Comparison of ENCODE assay signal across 29 cellular contexts in genomic region chr3:11021611-11022011, GRCh38. TPM values are rescaled to one million over a fixed set of nuclear protein-coding genes. Genes with fewer than 3 reads are reported as not detected.
A peak's percentile ranks its signal among the peaks of the same experiment; 100 is the strongest.
DNase-seq lines count a peak whose midpoint lies in the region; ATAC-seq and TF ChIP-seq lines count a peak whose summit lies in the region.
"Had no signal": no experiment of that assay in that cellular context is flagged by ENCODE, and none has a peak within 500 bp of the region (broad histone marks: within the 10 kb centered on the region; RNA-seq: fewer than 3 reads in every experiment).

No MANE protein-coding gene starts in this region.

- H3K9me3 ChIP-seq in endodermal cell (ENCODE audit: control insufficient read depth, low read length) (peaks cover 5% of the 10 kb centered on the region), right lobe of liver (no peaks in the 10 kb centered on the region)
- H3K9me3 ChIP-seq: HAP-1, upper lobe of right lung had no signal

- H3K27me3 ChIP-seq in endodermal cell (ENCODE audit: control insufficient read depth, insufficient read depth, low read length, poor library complexity, severe bottlenecking) (peaks cover 6% of the 10 kb centered on the region), right lobe of liver (no peaks in the 10 kb centered on the region)
- H3K27me3 ChIP-seq: BLaER1, cardiac muscle cell, upper lobe of right lung had no signal

- H3K27ac ChIP-seq in endodermal cell (ENCODE audit: low read depth, low read length): no peak overlapping the region
- H3K27ac ChIP-seq in right lobe of liver: peak overlapping the region in 2 of 3 donors; percentile 45 to 55
- H3K27ac ChIP-seq: BLaER1, cardiac muscle cell, SJSA1, upper lobe of right lung had no signal

- H3K9me3 Mint-ChIP-seq in WTC11 (peaks cover 20% of the 10 kb centered on the region), endodermal cell (peaks cover 18% of the 10 kb centered on the region)
- H3K9me3 Mint-ChIP-seq: activated T-helper 1 cell treated with anti-CD3 and anti-CD28 coated beads, Interleukin-12 subunit alpha, Interleukin-12 subunit beta, Interleukin-2, Interleukin-4 antibody, amounts not matched to agents 30 ng/mL and 10 ng/mL and 1 ng/mL, durations not matched to agents 14 hours and 24 hours and 36 hours; memory B cell had no signal

- no peaks in the 10 kb centered on the region for H3K4me1 Mint-ChIP-seq in WTC11
- H3K4me1 Mint-ChIP-seq in endodermal cell: no peaks in the 10 kb centered on the region
- H3K4me1 Mint-ChIP-seq: memory B cell had no signal

- peak; percentile 82 for ATAC-seq in WTC11
- ATAC-seq in right lobe of liver: peak in 2 of 4 donors; percentile 5 to 9
- ATAC-seq in GM21723 (IDR thresholded peaks at IDR 0.05; ENCODE audit: unreplicated experiment): no peak
- ATAC-seq: upper lobe of right lung had no signal

- no peak overlapping the region for H3K4me3 Mint-ChIP-seq in WTC11
- no peak overlapping the region for H3K4me3 Mint-ChIP-seq in endodermal cell
- H3K4me3 Mint-ChIP-seq: activated T-helper 1 cell treated with anti-CD3 and anti-CD28 coated beads, Interleukin-12 subunit alpha, Interleukin-12 subunit beta, Interleukin-2, Interleukin-4 antibody, amounts not matched to agents 30 ng/mL and 10 ng/mL and 1 ng/mL, durations not matched to agents 14 hours and 24 hours and 36 hours; memory B cell had no signal

- peaks cover 16% of the 10 kb centered on the region for H3K27me3 Mint-ChIP-seq in WTC11 (ENCODE audit: low read depth)
- peaks cover 2% of the 10 kb centered on the region for H3K27me3 Mint-ChIP-seq in endodermal cell (ENCODE audit: insufficient read depth)

- WGBS in endodermal cell (ENCODE audit: insufficient coverage in 1 of 2, insufficient read length in 1 of 2), 2 experiments: 83 to 92% methylated on average over 1 to 8 of the region's 8 CpGs
- 71% methylated on average over 8 of the region's 8 CpGs for WGBS in right lobe of liver (ENCODE audit: insufficient coverage, low coverage, low lambda C conversion rate, missing lambda C conversion rate)

- H3K27ac Mint-ChIP-seq in WTC11: no peak overlapping the region
- no peak overlapping the region for H3K27ac Mint-ChIP-seq in endodermal cell
- H3K27ac Mint-ChIP-seq: activated T-helper 1 cell treated with anti-CD3 and anti-CD28 coated beads, Interleukin-12 subunit alpha, Interleukin-12 subunit beta, Interleukin-2, Interleukin-4 antibody, amounts not matched to agents 30 ng/mL and 10 ng/mL and 1 ng/mL, durations not matched to agents 14 hours and 24 hours and 36 hours; memory B cell had no signal

- H3K36me3 Mint-ChIP-seq in WTC11: peaks cover 12% of the 10 kb centered on the region
- H3K36me3 Mint-ChIP-seq in endodermal cell (ENCODE audit: low read depth): peaks cover 19% of the 10 kb centered on the region
- H3K36me3 Mint-ChIP-seq: memory B cell had no signal

- DNase-seq in WTC11 (ENCODE audit: low spot score) (peak; percentile 31), endodermal cell (peak; percentile 67), right lobe of liver (no peak), putamen (ENCODE audit: low spot score) (peak; percentile 75), KG1 (lab: John Stamatoyannopoulos, UW) (no peak), cardiac septum (ENCODE audit: low spot score) (no peak), NCI-H1417 (lab: John Stamatoyannopoulos, UW) (no peak)
- DNase-seq: activated CD8-positive, alpha-beta memory T cell treated with anti-CD3 and anti-CD28 coated beads, Interleukin-2, amount 50 U/mL, for 4 hours; activated naive CD4-positive, alpha-beta T cell treated with anti-CD3 and anti-CD28 coated beads, Interleukin-2, amount 50 U/mL, for 16 hours; amniotic stem cell; dermis blood vessel endothelial cell; DMS53; GF-D8; kidney glomerular epithelial cell; NCI-H1436; NCI-H446; retina; RPMI8226; stimulated activated CD4-positive, alpha-beta T cell treated with anti-CD3 and anti-CD28 coated beads, Interleukin-2, amount 100 ng/mL, for 24 hours; upper lobe of right lung had no signal

- no peak overlapping the region for H3K4me3 ChIP-seq in endodermal cell (ENCODE audit: low read length)
- H3K4me3 ChIP-seq in right lobe of liver: no peak overlapping the region
- H3K4me3 ChIP-seq: BLaER1, cardiac muscle cell, HAP-1, SJSA1, smooth muscle cell, upper lobe of right lung had no signal

- no peak for TF ChIP-seq POLR2A in right lobe of liver (IDR thresholded peaks at IDR 0.05)

- H3K36me3 ChIP-seq in endodermal cell (ENCODE audit: control insufficient read depth, insufficient read depth, low read length) (no peaks in the 10 kb centered on the region), right lobe of liver (peaks cover 0 to 29% (median 12%) of the 10 kb centered on the region in 4 donors)
- H3K36me3 ChIP-seq: BLaER1, cardiac muscle cell, HAP-1, SJSA1, upper lobe of right lung had no signal

- no peaks in the 10 kb centered on the region for H3K4me1 ChIP-seq in endodermal cell (ENCODE audit: control insufficient read depth, insufficient read depth, low read length)
- peaks cover 0 to 40% (median 17%) of the 10 kb centered on the region in 4 donors for H3K4me1 ChIP-seq in right lobe of liver
- H3K4me1 ChIP-seq: HAP-1, SJSA1, upper lobe of right lung had no signal

- no peak overlapping the region for H3K9ac ChIP-seq in endodermal cell (ENCODE audit: extremely low read depth, low read length, poor library complexity, severe bottlenecking)
- H3K9ac ChIP-seq: BLaER1 had no signal

- POLR2A ChIA-PET in WTC11 (lab: Charles Lee): no interaction called here

- CTCF ChIA-PET in WTC11 (lab: Charles Lee): interaction anchor here (0.6 to 3.8 kb wide), 7 partner anchors 20 to 79 kb away, joined by 3 to 22 read pairs (median 5); no protein-coding TSS in a partner anchor

- intact Hi-C loops in right lobe of liver (cut with DNase I): no loop called here
- intact Hi-C loops in cardiac septum (cut with DNase I): no loop called here

- TF ChIP-seq CTCF in WTC11 (IDR thresholded peaks at IDR 0.05): no peak
- TF ChIP-seq CTCF in endodermal cell (conservative IDR thresholded peaks at IDR 0.05): peak; percentile 62
- no peak for TF ChIP-seq CTCF in right lobe of liver (IDR thresholded peaks at IDR 0.05)

TF ChIP-seq in WTC11, 78 proteins besides CTCF, POLR2A, EP300 and RAD21:
- TF ChIP-seq CREM (CRISPR knock-in tag; IDR thresholded peaks at IDR 0.05) (no peak), ZNF317 (CRISPR knock-in tag; IDR thresholded peaks at IDR 0.05; ENCODE audit: borderline replicate concordance, low read depth) (no peak)

RNA-seq across cellular contexts. Expression of gene SLC6A1, which starts 29.1 kb away (rescaled TPM):
- total RNA-seq in WTC11 (2021) (0.50 to 0.72 TPM (median 0.50 TPM) in 3 replicates), endodermal cell (1 to 10 TPM in 1 of 2 donors, under 1 TPM in 1; 0.42 to 3.6 TPM), right lobe of liver (10 to 100 TPM; 14.5 to 70.1 (median 37.3) TPM), cardiac septum (2.1 TPM)
- 2.8 TPM for polyA plus RNA-seq in endodermal cell (2013, experiment 1 of 2)
- polyA plus RNA-seq in endodermal cell (2013, experiment 2 of 2): 2.5 TPM
- total RNA-seq: activated T-helper 1 cell treated with anti-CD3 and anti-CD28 coated beads, Interleukin-12 subunit alpha, Interleukin-12 subunit beta, Interleukin-2, Interleukin-4 antibody, amounts not matched to agents 30 ng/mL and 10 ng/mL and 1 ng/mL, durations not matched to agents 14 hours and 24 hours and 36 hours; cardiac muscle cell; dermis blood vessel endothelial cell; myocyte; SJSA1 had no signal
- polyA plus RNA-seq: cardiac muscle cell had no signal

Comparison
In these comparisons a context has a peak if more than half of its experiments do, and no peak if none do; other contexts are left out.
1. DNase-seq: peak in WTC11 (single experiment), endodermal cell (single experiment) and putamen (single experiment); none in right lobe of liver (0 of 3), KG1 (single experiment), cardiac septum (single experiment) and NCI-H1417 (0 of 3).